26 cellular contexts compared by ENCODE assay signal in genomic region chr6:66861007-66861541, GRCh38.
"Had no signal": no experiment of that assay in that cellular context is flagged by ENCODE, and none has a peak within 500 bp of the region (broad histone marks: within the 10 kb centered on the region; RNA-seq: fewer than 3 reads in every experiment).

No MANE protein-coding gene starts in this region.

- H3K27me3 Mint-ChIP-seq: natural killer cell treated with Interleukin-12 subunit alpha and Interleukin-12 subunit beta and Interleukin-15 and Interleukin-18, amount 100 ng/mL, for 72 hours; stimulated activated naive B cell treated with anti-CD40 and anti-IgM and Interleukin-4, amounts not matched to agents 10 μg/mL and 1 μg/mL and 100 μg/mL, for 72 hours; stimulated activated naive CD8-positive, alpha-beta T cell treated with anti-CD3 and anti-CD28 coated beads, Interleukin-15, Interleukin-2, amounts not matched to agents 100 ng/mL and 50 ng/mL, for 24 hours had no signal

- H3K27ac Mint-ChIP-seq: natural killer cell treated with Interleukin-12 subunit alpha and Interleukin-12 subunit beta and Interleukin-15 and Interleukin-18, amount 100 ng/mL, for 72 hours; nephron progenitor cell; stimulated activated effector memory CD8-positive, alpha-beta T cell treated with anti-CD3 and anti-CD28 coated beads, Interleukin-12 subunit alpha, Interleukin-12 subunit beta, amount 100 ng/mL, for 72 hours; stimulated activated naive B cell treated with anti-CD40 and anti-IgM and Interleukin-4, amounts not matched to agents 10 μg/mL and 1 μg/mL and 100 μg/mL, for 72 hours; stimulated activated naive CD8-positive, alpha-beta T cell treated with anti-CD3 and anti-CD28 coated beads, Interleukin-15, Interleukin-2, amounts not matched to agents 100 ng/mL and 50 ng/mL, for 24 hours had no signal

- H3K36me3 Mint-ChIP-seq: natural killer cell treated with Interleukin-12 subunit alpha and Interleukin-12 subunit beta and Interleukin-15 and Interleukin-18, amount 100 ng/mL, for 72 hours; stimulated activated effector memory CD8-positive, alpha-beta T cell treated with anti-CD3 and anti-CD28 coated beads, Interleukin-12 subunit alpha, Interleukin-12 subunit beta, amount 100 ng/mL, for 72 hours; stimulated activated naive B cell treated with anti-CD40 and anti-IgM and Interleukin-4, amounts not matched to agents 10 μg/mL and 1 μg/mL and 100 μg/mL, for 72 hours had no signal

- H3K27ac ChIP-seq: neutrophil, pancreas, prostate gland, right lobe of liver, sigmoid colon, stomach, thoracic aorta, thyroid gland, tibial nerve, upper lobe of left lung, vagina had no signal

- ATAC-seq: natural killer cell treated with Interleukin-12 subunit alpha and Interleukin-12 subunit beta and Interleukin-15 and Interleukin-18, amount 100 ng/mL, for 72 hours; pancreas; right lobe of liver; stimulated activated effector memory CD8-positive, alpha-beta T cell treated with anti-CD3 and anti-CD28 coated beads, Interleukin-12 subunit alpha, Interleukin-12 subunit beta, amount 100 ng/mL, for 72 hours; stimulated activated naive B cell treated with anti-CD40 and anti-IgM and Interleukin-4, amounts not matched to agents 10 μg/mL and 1 μg/mL and 100 μg/mL, for 72 hours had no signal

- H3K4me3 ChIP-seq: pancreas, prostate gland, right lobe of liver, sigmoid colon, stomach, thoracic aorta, thyroid gland, tibial nerve, upper lobe of left lung, vagina had no signal

- DNase-seq: nephron progenitor cell; nucleus accumbens; pancreas; retina; right lobe of liver; sigmoid colon; small intestine; stimulated activated CD4-positive, alpha-beta T cell treated with anti-CD3 and anti-CD28 coated beads, Interleukin-15, amount 100 ng/mL, for 24 hours; stimulated activated CD4-positive, alpha-beta T cell treated with anti-CD3 and anti-CD28 coated beads, Interleukin-2, amount 100 ng/mL, for 24 hours; stimulated activated CD4-positive, alpha-beta T cell treated with anti-CD3 and anti-CD28 coated beads, Interleukin-2, amount 100 ng/mL, for 48 hours; stimulated activated CD4-positive, alpha-beta T cell treated with anti-CD3 and anti-CD28 coated beads, Interleukin-4, amount 100 ng/mL, for 24 hours; stimulated activated naive B cell treated with anti-CD40 and anti-IgM and Interleukin-4, amounts not matched to agents 10 μg/mL and 1 μg/mL and 100 μg/mL, for 72 hours; stimulated activated naive CD4-positive, alpha-beta T cell treated with Interleukin-2 at 50 U/mL for 16 hours; stomach; thyroid gland; trophoblast cell; upper lobe of left lung had no signal

- H3K4me1 Mint-ChIP-seq: nephron progenitor cell; neural crest cell; stimulated activated effector memory CD8-positive, alpha-beta T cell treated with anti-CD3 and anti-CD28 coated beads, Interleukin-12 subunit alpha, Interleukin-12 subunit beta, amount 100 ng/mL, for 72 hours; stimulated activated naive B cell treated with anti-CD40 and anti-IgM and Interleukin-4, amounts not matched to agents 10 μg/mL and 1 μg/mL and 100 μg/mL, for 72 hours had no signal

- H3K4me1 ChIP-seq: pancreas, prostate gland, right lobe of liver, sigmoid colon, stomach, thyroid gland, tibial nerve, upper lobe of left lung, vagina had no signal

- H3K9me3 ChIP-seq: neutrophil, pancreas, prostate gland, right lobe of liver, sigmoid colon, thyroid gland, upper lobe of left lung, vagina had no signal

- H3K4me3 Mint-ChIP-seq: natural killer cell treated with Interleukin-12 subunit alpha and Interleukin-12 subunit beta and Interleukin-15 and Interleukin-18, amount 100 ng/mL, for 72 hours; nephron progenitor cell; neural crest cell; stimulated activated effector memory CD8-positive, alpha-beta T cell treated with anti-CD3 and anti-CD28 coated beads, Interleukin-12 subunit alpha, Interleukin-12 subunit beta, amount 100 ng/mL, for 72 hours; stimulated activated naive B cell treated with anti-CD40 and anti-IgM and Interleukin-4, amounts not matched to agents 10 μg/mL and 1 μg/mL and 100 μg/mL, for 72 hours; stimulated activated naive CD8-positive, alpha-beta T cell treated with anti-CD3 and anti-CD28 coated beads, Interleukin-15, Interleukin-2, amounts not matched to agents 100 ng/mL and 50 ng/mL, for 24 hours had no signal

- H3K27me3 ChIP-seq: neutrophil, pancreas, right lobe of liver, sigmoid colon, stomach, thyroid gland, tibial nerve, upper lobe of left lung, vagina had no signal

- H3K36me3 ChIP-seq: neutrophil, pancreas, prostate gland, right lobe of liver, sigmoid colon, stomach, thoracic aorta, thyroid gland, tibial nerve, upper lobe of left lung, vagina had no signal
